In the genomic region with DNA sequence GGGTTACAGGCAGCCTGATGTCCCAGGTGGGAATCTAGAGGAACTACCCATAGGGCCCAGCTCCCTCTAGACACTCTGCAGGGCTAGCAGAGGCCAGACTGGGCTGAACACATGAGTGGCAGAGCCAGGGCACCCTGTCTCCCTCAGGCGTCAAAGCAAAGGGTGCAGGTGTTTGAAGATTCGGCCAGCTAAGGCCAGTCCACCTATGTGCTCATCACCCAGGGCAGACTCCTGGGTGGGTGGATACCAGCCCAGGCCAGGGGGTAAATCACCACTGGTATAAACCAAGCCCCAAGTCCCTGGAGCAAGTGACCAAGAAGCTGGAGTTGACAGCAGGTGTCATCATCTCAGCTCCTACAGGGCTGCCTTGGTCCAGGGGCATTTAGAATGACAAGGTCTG, we compare ENCODE assay signal across 24 cellular contexts. TPM values are rescaled to one million over a fixed set of nuclear protein-coding genes. Genes with fewer than 3 reads are reported as not detected.
DNase-seq lines count a peak whose midpoint lies in the region; ATAC-seq and TF ChIP-seq lines count a peak whose summit lies in the region.
"Had no signal": no experiment of that assay in that cellular context is flagged by ENCODE, and none has a peak within 500 bp of the region (broad histone marks: within the 10 kb centered on the region; RNA-seq: fewer than 3 reads in every experiment).

No MANE protein-coding gene starts in this region.

- TF ChIP-seq POLR2A in esophagus muscularis mucosa (IDR thresholded peaks at IDR 0.05; ENCODE audit: low read depth) (no peak), spleen (IDR thresholded peaks at IDR 0.05) (no peak)

- H3K4me1 ChIP-seq in esophagus muscularis mucosa (peaks cover 0 to 18% (median 17%) of the 10 kb centered on the region in 4 donors), spleen (peaks cover 0 to 11% (median 4%) of the 10 kb centered on the region in 6 donors), A673 (ENCODE audit: insufficient read depth, low read length, poor library complexity, severe bottlenecking) (no peaks in the 10 kb centered on the region)
- H3K4me1 ChIP-seq: A549, BE2C had no signal

- H3K4me1 Mint-ChIP-seq in activated CD8-positive, alpha-beta T cell treated with anti-CD3 and anti-CD28 coated beads, Interleukin-2, amount 10 ng/mL, durations not matched to agents 7 days and 5 days (ENCODE audit: low read depth), result no peaks in the 10 kb centered on the region
- H3K4me1 Mint-ChIP-seq in activated CD8-positive, alpha-beta T cell treated with anti-CD3 and anti-CD28 coated beads for 36 hours (ENCODE audit: low read depth), result no peaks in the 10 kb centered on the region
- H3K4me1 Mint-ChIP-seq: CD14-positive monocyte; CD4-positive, alpha-beta memory T cell; CD4-positive, CD25-positive, alpha-beta regulatory T cell; CD8-positive, alpha-beta memory T cell had no signal

- H3K27me3 ChIP-seq in esophagus muscularis mucosa (no peaks in the 10 kb centered on the region), spleen (replicated peaks in 1 of 7) (peaks cover 0 to 5% (median 0%) of the 10 kb centered on the region in 7 donors), A673 (replicated peaks; ENCODE audit: insufficient read depth, low read depth, low read length, poor library complexity) (peaks cover 14% of the 10 kb centered on the region)
- H3K27me3 ChIP-seq: BLaER1 had no signal

- BruUV-seq in A673 (replicated peaks; lab: Mats Ljungman, UMichigan), result no TSS peak

- POLR2A ChIA-PET in activated CD8-positive, alpha-beta T cell treated with anti-CD3 and anti-CD28 coated beads, Interleukin-2, amount 10 ng/mL, durations not matched to agents 7 days and 5 days (lab: Charles Lee), result no interaction called here
- POLR2A ChIA-PET in activated CD8-positive, alpha-beta T cell treated with anti-CD3 and anti-CD28 coated beads for 36 hours (lab: Charles Lee), result interaction anchor here (0.8 kb wide), 1 partner anchor 12 kb away, joined by 3 read pairs; no protein-coding TSS in a partner anchor
- POLR2A ChIA-PET in A673 (lab: Charles Lee; ENCODE audit: low non-redundant PET), result no interaction called here

- H3K27me3 Mint-ChIP-seq in activated CD8-positive, alpha-beta T cell treated with anti-CD3 and anti-CD28 coated beads, Interleukin-2, amount 10 ng/mL, durations not matched to agents 7 days and 5 days (ENCODE audit: low read depth), result no peaks in the 10 kb centered on the region
- H3K27me3 Mint-ChIP-seq in activated CD8-positive, alpha-beta T cell treated with anti-CD3 and anti-CD28 coated beads for 36 hours, result peaks cover 4% of the 10 kb centered on the region
- H3K27me3 Mint-ChIP-seq: CD4-positive, CD25-positive, alpha-beta regulatory T cell; CD8-positive, alpha-beta memory T cell had no signal

- no peaks in the 10 kb centered on the region for H3K9me3 Mint-ChIP-seq in activated CD8-positive, alpha-beta T cell treated with anti-CD3 and anti-CD28 coated beads, Interleukin-2, amount 10 ng/mL, durations not matched to agents 7 days and 5 days (ENCODE audit: insufficient read depth)
- H3K9me3 Mint-ChIP-seq in activated CD8-positive, alpha-beta T cell treated with anti-CD3 and anti-CD28 coated beads for 36 hours, result no peaks in the 10 kb centered on the region
- H3K9me3 Mint-ChIP-seq: CD4-positive, alpha-beta memory T cell; CD8-positive, alpha-beta memory T cell had no signal

- intact Hi-C loops in activated CD8-positive, alpha-beta T cell treated with anti-CD3 and anti-CD28 coated beads for 36 hours (cut with micrococcal nuclease), result no loop called here
- intact Hi-C loops in esophagus muscularis mucosa (cut with DNase I), result no loop called here
- intact Hi-C loops in spleen (cut with DNase I; ENCODE audit: low total_unique reads), result no loop called here
- intact Hi-C loops in A673 (cut with micrococcal nuclease; ENCODE audit: unreplicated experiment), result no loop called here

- no peak for TF ChIP-seq CTCF in activated CD8-positive, alpha-beta T cell treated with anti-CD3 and anti-CD28 coated beads for 36 hours (IDR thresholded peaks at IDR 0.05)
- no peak for TF ChIP-seq CTCF in esophagus muscularis mucosa (IDR thresholded peaks at IDR 0.05)
- no peak for TF ChIP-seq CTCF in spleen (IDR thresholded peaks at IDR 0.05 in 8 of 11, conservative IDR thresholded peaks at IDR 0.05 in 3 of 11)
- TF ChIP-seq CTCF in A673 (conservative IDR thresholded peaks at IDR 0.05; ENCODE audit: low read depth, low read length), result no peak

- H3K36me3 ChIP-seq in esophagus muscularis mucosa, result peaks cover 3 to 69% (median 61%) of the 10 kb centered on the region in 4 donors
- peaks cover 0 to 70% (median 31%) of the 10 kb centered on the region in 6 donors for H3K36me3 ChIP-seq in spleen
- no peaks in the 10 kb centered on the region for H3K36me3 ChIP-seq in A673 (ENCODE audit: insufficient read depth, low read length, poor library complexity, severe bottlenecking)
- H3K36me3 ChIP-seq: BE2C, BLaER1 had no signal

- H3K4me3 Mint-ChIP-seq in activated CD8-positive, alpha-beta T cell treated with anti-CD3 and anti-CD28 coated beads, Interleukin-2, amount 10 ng/mL, durations not matched to agents 7 days and 5 days, result no peak overlapping the region
- H3K4me3 Mint-ChIP-seq in activated CD8-positive, alpha-beta T cell treated with anti-CD3 and anti-CD28 coated beads for 36 hours, result no peak overlapping the region
- H3K4me3 Mint-ChIP-seq: CD14-positive monocyte; CD4-positive, alpha-beta memory T cell; CD4-positive, CD25-positive, alpha-beta regulatory T cell; CD8-positive, alpha-beta memory T cell had no signal

- no peaks in the 10 kb centered on the region for H3K36me3 Mint-ChIP-seq in activated CD8-positive, alpha-beta T cell treated with anti-CD3 and anti-CD28 coated beads, Interleukin-2, amount 10 ng/mL, durations not matched to agents 7 days and 5 days (ENCODE audit: low read depth)
- peaks cover 4% of the 10 kb centered on the region for H3K36me3 Mint-ChIP-seq in activated CD8-positive, alpha-beta T cell treated with anti-CD3 and anti-CD28 coated beads for 36 hours (ENCODE audit: low read depth)

- H3K4me3 ChIP-seq in esophagus muscularis mucosa, result no peak overlapping the region
- no peak overlapping the region for H3K4me3 ChIP-seq in spleen
- no peak overlapping the region for H3K4me3 ChIP-seq in A673 (ENCODE audit: low read depth, low read length, poor library complexity, severe bottlenecking)
- H3K4me3 ChIP-seq: A549, BLaER1, GM12878 had no signal

- no peak overlapping the region for H3K27ac ChIP-seq in esophagus muscularis mucosa (replicated peaks in 1 of 4)
- H3K27ac ChIP-seq in spleen, result no peak overlapping the region
- H3K27ac ChIP-seq in A673 (ENCODE audit: low read depth, low read length, poor library complexity, severe bottlenecking), result no peak overlapping the region
- H3K27ac ChIP-seq: 22Rv1, A549, BLaER1 had no signal

- CTCF ChIA-PET in activated CD8-positive, alpha-beta T cell treated with anti-CD3 and anti-CD28 coated beads, Interleukin-2, amount 10 ng/mL, durations not matched to agents 7 days and 5 days (lab: Charles Lee), result no interaction called here
- CTCF ChIA-PET in activated CD8-positive, alpha-beta T cell treated with anti-CD3 and anti-CD28 coated beads for 36 hours (lab: Charles Lee), result no interaction called here
- CTCF ChIA-PET in A673 (lab: Charles Lee), result no interaction called here

- WGBS in esophagus muscularis mucosa, result 90% methylated on average over 2 of the region's 2 CpGs
- 93 to 97% (median 94%) methylated on average over 2 of the region's 2 CpGs; no CpG with 5 or more reads in 2 of the 5 donors for WGBS in spleen, 5 donors

- TF ChIP-seq EP300 in esophagus muscularis mucosa (IDR thresholded peaks at IDR 0.05), result no peak

- DNase-seq in activated CD8-positive, alpha-beta T cell treated with anti-CD3 and anti-CD28 coated beads, Interleukin-2, amount 10 ng/mL, durations not matched to agents 7 days and 5 days, result peak; percentile 9
- DNase-seq in activated CD8-positive, alpha-beta T cell treated with anti-CD3 and anti-CD28 coated beads for 36 hours, result no peak
- peak; percentile 53 for DNase-seq in esophagus muscularis mucosa (ENCODE audit: extremely low spot score)
- peak; percentile 51 for DNase-seq in spleen
- DNase-seq in A673 (ENCODE audit: low spot score), result no peak
- DNase-seq: ACHN; BE2C; C1 segment of cervical spinal cord; CD4-positive, alpha-beta memory T cell; CD4-positive, CD25-positive, alpha-beta regulatory T cell; CD8-positive, alpha-beta memory T cell; COR-L47; DMS 273 treated with DMSO at 0.1 percent for 48 hours; DMS153; DMS53; DMS79; DND-41; EL; GDM1 had no signal

- H3K9me3 ChIP-seq in esophagus muscularis mucosa (no peaks in the 10 kb centered on the region), spleen (no peaks in the 10 kb centered on the region), A673 (ENCODE audit: low read depth, low read length, poor library complexity, severe bottlenecking) (no peaks in the 10 kb centered on the region)
- H3K9me3 ChIP-seq: A549, BE2C had no signal

- H3K27ac Mint-ChIP-seq in activated CD8-positive, alpha-beta T cell treated with anti-CD3 and anti-CD28 coated beads, Interleukin-2, amount 10 ng/mL, durations not matched to agents 7 days and 5 days, result no peak overlapping the region
- no peak overlapping the region for H3K27ac Mint-ChIP-seq in activated CD8-positive, alpha-beta T cell treated with anti-CD3 and anti-CD28 coated beads for 36 hours
- H3K27ac Mint-ChIP-seq: CD8-positive, alpha-beta memory T cell had no signal

- no peak for ATAC-seq in activated CD8-positive, alpha-beta T cell treated with anti-CD3 and anti-CD28 coated beads, Interleukin-2, amount 10 ng/mL, durations not matched to agents 7 days and 5 days
- no peak for ATAC-seq in activated CD8-positive, alpha-beta T cell treated with anti-CD3 and anti-CD28 coated beads for 36 hours
- ATAC-seq: A549, GM12878 had no signal

RNA-seq across cellular contexts. Expression of gene CCDC180, which starts 3.4 kb away (rescaled TPM):
- 1 to 10 TPM; 3.6 to 5.1 TPM for total RNA-seq in activated CD8-positive, alpha-beta T cell treated with anti-CD3 and anti-CD28 coated beads, Interleukin-2, amount 10 ng/mL, durations not matched to agents 7 days and 5 days
- total RNA-seq in activated CD8-positive, alpha-beta T cell treated with anti-CD3 and anti-CD28 coated beads for 36 hours, result 1 to 10 TPM; 1.5 to 3.2 TPM
- total RNA-seq in esophagus muscularis mucosa, result 10 to 100 TPM in 1 of 4 donors, 1 to 10 TPM in 3; 1.9 to 15.0 (median 4.0) TPM
- total RNA-seq in spleen, result 10 to 100 TPM in 2 of 7 donors, 1 to 10 TPM in 5; 4.6 to 14.7 (median 9.5) TPM
- polyA plus RNA-seq in spleen, result 1 to 10 TPM; 3.3 to 4.2 (median 4.2) TPM
- 0.34 and 0.66 TPM in 2 replicates for total RNA-seq in A673 (2021)

Comparison
In these comparisons a context has a peak if more than half of its experiments do, and no peak if none do; other contexts are left out.
1. DNase-seq: peak in activated CD8-positive, alpha-beta T cell treated with anti-CD3 and anti-CD28 coated beads, Interleukin-2, amount 10 ng/mL, durations not matched to agents 7 days and 5 days (single experiment), esophagus muscularis mucosa (single experiment) and spleen (single experiment); none in activated CD8-positive, alpha-beta T cell treated with anti-CD3 and anti-CD28 coated beads for 36 hours (single experiment) and A673 (single experiment).